ENCODE assay signal across 1 cellular context in genomic region chr2:74482801-74483674, GRCh38.
TF ChIP-seq lines count a peak whose summit lies in the region.

A gene with protein sequence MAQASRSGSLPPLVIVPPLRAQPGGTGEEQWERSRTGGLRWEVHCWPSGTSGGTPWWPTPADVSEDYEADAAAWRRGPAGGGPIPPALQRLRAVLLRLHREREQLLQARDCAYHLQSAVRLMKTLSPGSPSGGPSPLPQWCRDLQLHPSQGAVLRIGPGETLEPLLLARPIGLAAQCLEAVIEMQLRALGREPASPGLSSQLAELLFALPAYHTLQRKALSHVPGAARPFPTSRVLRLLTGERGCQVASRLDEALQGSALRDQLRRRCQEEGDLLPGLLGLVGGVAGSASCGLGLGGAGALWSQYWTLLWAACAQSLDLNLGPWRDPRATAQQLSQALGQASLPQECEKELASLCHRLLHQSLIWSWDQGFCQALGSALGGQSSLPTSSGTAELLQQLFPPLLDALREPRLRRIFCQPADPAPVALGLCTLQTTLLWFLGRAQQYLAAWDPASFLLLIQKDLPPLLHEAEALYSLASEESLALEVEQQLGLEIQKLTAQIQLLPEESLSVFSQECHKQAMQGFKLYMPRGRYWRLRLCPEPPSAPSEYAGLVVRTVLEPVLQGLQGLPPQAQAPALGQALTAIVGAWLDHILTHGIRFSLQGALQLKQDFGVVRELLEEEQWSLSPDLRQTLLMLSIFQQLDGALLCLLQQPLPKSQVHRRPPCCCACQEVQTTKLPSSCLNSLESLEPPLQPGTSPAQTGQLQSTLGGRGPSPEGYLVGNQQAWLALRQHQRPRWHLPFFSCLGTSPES (minus strand): TSS chr2:74482998. CDS start chr2:74482837, 161 bp downstream.
Gene TTC31 (plus strand): TSS chr2:74483081. CDS start chr2:74483096, 15 bp downstream.

TF ChIP-seq in HepG2, 621 proteins besides CTCF, POLR2A, EP300 and RAD21 (continued from another document and continues in another):
- TF ChIP-seq, protein P1, sequence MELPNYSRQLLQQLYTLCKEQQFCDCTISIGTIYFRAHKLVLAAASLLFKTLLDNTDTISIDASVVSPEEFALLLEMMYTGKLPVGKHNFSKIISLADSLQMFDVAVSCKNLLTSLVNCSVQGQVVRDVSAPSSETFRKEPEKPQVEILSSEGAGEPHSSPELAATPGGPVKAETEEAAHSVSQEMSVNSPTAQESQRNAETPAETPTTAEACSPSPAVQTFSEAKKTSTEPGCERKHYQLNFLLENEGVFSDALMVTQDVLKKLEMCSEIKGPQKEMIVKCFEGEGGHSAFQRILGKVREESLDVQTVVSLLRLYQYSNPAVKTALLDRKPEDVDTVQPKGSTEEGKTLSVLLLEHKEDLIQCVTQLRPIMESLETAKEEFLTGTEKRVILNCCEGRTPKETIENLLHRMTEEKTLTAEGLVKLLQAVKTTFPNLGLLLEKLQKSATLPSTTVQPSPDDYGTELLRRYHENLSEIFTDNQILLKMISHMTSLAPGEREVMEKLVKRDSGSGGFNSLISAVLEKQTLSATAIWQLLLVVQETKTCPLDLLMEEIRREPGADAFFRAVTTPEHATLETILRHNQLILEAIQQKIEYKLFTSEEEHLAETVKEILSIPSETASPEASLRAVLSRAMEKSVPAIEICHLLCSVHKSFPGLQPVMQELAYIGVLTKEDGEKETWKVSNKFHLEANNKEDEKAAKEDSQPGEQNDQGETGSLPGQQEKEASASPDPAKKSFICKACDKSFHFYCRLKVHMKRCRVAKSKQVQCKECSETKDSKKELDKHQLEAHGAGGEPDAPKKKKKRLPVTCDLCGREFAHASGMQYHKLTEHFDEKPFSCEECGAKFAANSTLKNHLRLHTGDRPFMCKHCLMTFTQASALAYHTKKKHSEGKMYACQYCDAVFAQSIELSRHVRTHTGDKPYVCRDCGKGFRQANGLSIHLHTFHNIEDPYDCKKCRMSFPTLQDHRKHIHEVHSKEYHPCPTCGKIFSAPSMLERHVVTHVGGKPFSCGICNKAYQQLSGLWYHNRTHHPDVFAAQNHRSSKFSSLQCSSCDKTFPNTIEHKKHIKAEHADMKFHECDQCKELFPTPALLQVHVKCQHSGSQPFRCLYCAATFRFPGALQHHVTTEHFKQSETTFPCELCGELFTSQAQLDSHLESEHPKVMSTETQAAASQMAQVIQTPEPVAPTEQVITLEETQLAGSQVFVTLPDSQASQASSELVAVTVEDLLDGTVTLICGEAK (IDR thresholded peaks at IDR 0.05), result peak; percentile 55
- TF ChIP-seq, protein P1 (CRISPR knock-in tag; IDR thresholded peaks at IDR 0.05), result peak; percentile 64; the same call in 1 of the 2 replicates
- TF ChIP-seq SIX1 (CRISPR knock-in tag; IDR thresholded peaks at IDR 0.05; ENCODE audit: borderline replicate concordance), result peak; percentile 92
- peak; percentile 90; the same call in 1 of the 2 replicates for TF ChIP-seq NPAS2 (CRISPR knock-in tag; IDR thresholded peaks at IDR 0.05; ENCODE audit: borderline replicate concordance)
- TF ChIP-seq RARA (CRISPR knock-in tag; IDR thresholded peaks at IDR 0.05), result peak; percentile 36
- TF ChIP-seq KAT8 (CRISPR knock-in tag; IDR thresholded peaks at IDR 0.05), result peak; percentile 98
- no peak for TF ChIP-seq ZFP62 (CRISPR knock-in tag; IDR thresholded peaks at IDR 0.05)
- TF ChIP-seq, protein P2, sequence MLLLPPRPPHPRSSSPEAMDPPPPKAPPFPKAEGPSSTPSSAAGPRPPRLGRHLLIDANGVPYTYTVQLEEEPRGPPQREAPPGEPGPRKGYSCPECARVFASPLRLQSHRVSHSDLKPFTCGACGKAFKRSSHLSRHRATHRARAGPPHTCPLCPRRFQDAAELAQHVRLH (CRISPR knock-in tag; IDR thresholded peaks at IDR 0.05; ENCODE audit: borderline replicate concordance, low read depth), result peak; percentile 59; the same call in 1 of the 2 replicates
- TF ChIP-seq TBL1XR1 (IDR thresholded peaks at IDR 0.05; ENCODE audit: borderline replicate concordance, low read length, partially characterized antibody), result peak; percentile 28
- TF ChIP-seq ZNF558 (CRISPR knock-in tag; IDR thresholded peaks at IDR 0.05; ENCODE audit: borderline replicate concordance), result peak; percentile 28; the same call in 1 of the 2 replicates
- TF ChIP-seq ZNF280D (CRISPR knock-in tag; IDR thresholded peaks at IDR 0.05), result peak; percentile 63
- peak; percentile 92 for TF ChIP-seq POLR2AphosphoS5 (IDR thresholded peaks at IDR 0.05; ENCODE audit: low read depth, low read length)
- TF ChIP-seq, protein P3, sequence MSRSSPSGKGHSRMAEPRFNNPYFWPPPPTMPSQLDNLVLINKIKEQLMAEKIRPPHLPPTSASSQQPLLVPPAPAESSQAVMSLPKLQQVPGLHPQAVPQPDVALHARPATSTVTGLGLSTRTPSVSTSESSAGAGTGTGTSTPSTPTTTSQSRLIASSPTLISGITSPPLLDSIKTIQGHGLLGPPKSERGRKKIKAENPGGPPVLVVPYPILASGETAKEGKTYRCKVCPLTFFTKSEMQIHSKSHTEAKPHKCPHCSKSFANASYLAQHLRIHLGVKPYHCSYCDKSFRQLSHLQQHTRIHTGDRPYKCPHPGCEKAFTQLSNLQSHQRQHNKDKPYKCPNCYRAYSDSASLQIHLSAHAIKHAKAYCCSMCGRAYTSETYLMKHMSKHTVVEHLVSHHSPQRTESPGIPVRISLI (CRISPR knock-in tag; IDR thresholded peaks at IDR 0.05; ENCODE audit: borderline replicate concordance), result 0 out of 2 replicates have a peak, but pooled peaks have one; percentile 43
- peak; percentile 80 for TF ChIP-seq ZNF563 (CRISPR knock-in tag; IDR thresholded peaks at IDR 0.05)
- TF ChIP-seq, protein P4, sequence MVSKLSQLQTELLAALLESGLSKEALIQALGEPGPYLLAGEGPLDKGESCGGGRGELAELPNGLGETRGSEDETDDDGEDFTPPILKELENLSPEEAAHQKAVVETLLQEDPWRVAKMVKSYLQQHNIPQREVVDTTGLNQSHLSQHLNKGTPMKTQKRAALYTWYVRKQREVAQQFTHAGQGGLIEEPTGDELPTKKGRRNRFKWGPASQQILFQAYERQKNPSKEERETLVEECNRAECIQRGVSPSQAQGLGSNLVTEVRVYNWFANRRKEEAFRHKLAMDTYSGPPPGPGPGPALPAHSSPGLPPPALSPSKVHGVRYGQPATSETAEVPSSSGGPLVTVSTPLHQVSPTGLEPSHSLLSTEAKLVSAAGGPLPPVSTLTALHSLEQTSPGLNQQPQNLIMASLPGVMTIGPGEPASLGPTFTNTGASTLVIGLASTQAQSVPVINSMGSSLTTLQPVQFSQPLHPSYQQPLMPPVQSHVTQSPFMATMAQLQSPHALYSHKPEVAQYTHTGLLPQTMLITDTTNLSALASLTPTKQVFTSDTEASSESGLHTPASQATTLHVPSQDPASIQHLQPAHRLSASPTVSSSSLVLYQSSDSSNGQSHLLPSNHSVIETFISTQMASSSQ (IDR thresholded peaks at IDR 0.05; ENCODE audit: low read depth), result peak; percentile 68; the same call in 1 of the 2 replicates
- TF ChIP-seq, protein P4 (CRISPR knock-in tag; IDR thresholded peaks at IDR 0.05; ENCODE audit: borderline replicate concordance), result peak; percentile 77; the same call in 1 of the 2 replicates
- peak; percentile 90 for TF ChIP-seq DMAP1 (CRISPR knock-in tag; IDR thresholded peaks at IDR 0.05)
- peak; percentile 73 for TF ChIP-seq GABPA (IDR thresholded peaks at IDR 0.05; ENCODE audit: low read depth, low read length)
- peak; percentile 99 for TF ChIP-seq GABPA (CRISPR knock-in tag; IDR thresholded peaks at IDR 0.05; ENCODE audit: low read depth)
- TF ChIP-seq HOXA3 (CRISPR knock-in tag; IDR thresholded peaks at IDR 0.05), result peak; percentile 97
- 0 out of 2 replicates have a peak, but pooled peaks have one; percentile 44 for TF ChIP-seq CBFB (CRISPR knock-in tag; IDR thresholded peaks at IDR 0.05)
- TF ChIP-seq ZNF709 (CRISPR knock-in tag; IDR thresholded peaks at IDR 0.05), result peak; percentile 68; the same call in 1 of the 2 replicates
- TF ChIP-seq MED13 (CRISPR knock-in tag; IDR thresholded peaks at IDR 0.05), result peak; percentile 43; the same call in 1 of the 2 replicates
- peak; percentile 68 for TF ChIP-seq HIVEP1 (CRISPR knock-in tag; IDR thresholded peaks at IDR 0.05)
- no peak; the same call in 1 of the 2 replicates for TF ChIP-seq ZNF274 (CRISPR knock-in tag; IDR thresholded peaks at IDR 0.05)
- TF ChIP-seq HOXD1 (CRISPR knock-in tag; IDR thresholded peaks at IDR 0.05), result peak; percentile 50; the same call in 1 of the 2 replicates
- TF ChIP-seq MEF2D (CRISPR knock-in tag; IDR thresholded peaks at IDR 0.05), result peak; percentile 93
- TF ChIP-seq ZKSCAN1 (IDR thresholded peaks at IDR 0.05; ENCODE audit: low read length), result peak; percentile 19; the same call in 1 of the 2 replicates
- peak; percentile 53; the same call in 1 of the 2 replicates for TF ChIP-seq NR2F6 (IDR thresholded peaks at IDR 0.05)
- peak; percentile 56; the same call in 1 of the 2 replicates for TF ChIP-seq NR2F6 (CRISPR knock-in tag; IDR thresholded peaks at IDR 0.05)
- TF ChIP-seq TFDP2 (CRISPR knock-in tag; IDR thresholded peaks at IDR 0.05), result peak; percentile 88
- TF ChIP-seq SYNCRIP (IDR thresholded peaks at IDR 0.05; ENCODE audit: insufficient read depth, low read depth, low read length), result no peak
- TF ChIP-seq PCBP2 (optimal IDR thresholded peaks at IDR 0.05; ENCODE audit: low read depth, low read length, poor library complexity, severe bottlenecking), result no peak
- TF ChIP-seq ZNF333 (CRISPR knock-in tag; IDR thresholded peaks at IDR 0.05; ENCODE audit: borderline replicate concordance), result peak; percentile 30; the same call in 1 of the 2 replicates
- peak; percentile 98 for TF ChIP-seq ZNF605 (CRISPR knock-in tag; IDR thresholded peaks at IDR 0.05)
- TF ChIP-seq, protein P5, sequence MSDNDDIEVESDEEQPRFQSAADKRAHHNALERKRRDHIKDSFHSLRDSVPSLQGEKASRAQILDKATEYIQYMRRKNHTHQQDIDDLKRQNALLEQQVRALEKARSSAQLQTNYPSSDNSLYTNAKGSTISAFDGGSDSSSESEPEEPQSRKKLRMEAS (IDR thresholded peaks at IDR 0.05), result peak; percentile 88
- peak; percentile 86 for TF ChIP-seq U2AF1 (optimal IDR thresholded peaks at IDR 0.05; ENCODE audit: low read depth, low read length)
